7 cellular contexts compared by ENCODE assay signal in genomic region chr20:18132663-18133062, GRCh38.
"Had no signal": no experiment of that assay in that cellular context is flagged by ENCODE, and none has a peak within 500 bp of the region (broad histone marks: within the 10 kb centered on the region; RNA-seq: fewer than 3 reads in every experiment).

No MANE protein-coding gene starts in this region.

- H3K9ac ChIP-seq: KMS-11 had no signal

- H3K4me3 ChIP-seq: K562 had no signal

- ATAC-seq: K562 had no signal

- DNase-seq: Karpas-422, KBM-7, KG1 had no signal

- H3K27ac ChIP-seq: HL-60, KMS-11 had no signal

- FAIRE-seq: HTR-8/SVneo, K562 had no signal

- H3K4me2 ChIP-seq: KMS-11 had no signal
